Comparison of ENCODE assay signal across 8 cellular contexts in genomic region chr11:33161120-33162005, GRCh38. TPM values are rescaled to one million over a fixed set of nuclear protein-coding genes. Genes with fewer than 3 reads are reported as not detected.
DNase-seq lines count a peak whose midpoint lies in the region; ATAC-seq and TF ChIP-seq lines count a peak whose summit lies in the region.

Gene CSTF3, minus strand, starts transcription at chr11:33161480. Its CDS starts 155 bp downstream, at chr11:33161325.

- no peaks in the 10 kb centered on the region for H3K9me3 ChIP-seq in heart left ventricle

- no peak for TF ChIP-seq CTCF in GM13976 (IDR thresholded peaks at IDR 0.05; ENCODE audit: borderline replicate concordance, control extremely low read depth, extremely low read depth, insufficient read depth, missing control alignments)
- TF ChIP-seq CTCF in heart left ventricle (IDR thresholded peaks at IDR 0.05) = peak; percentile 33 to 70 (median 60)
- TF ChIP-seq CTCF in type B pancreatic cell (conservative IDR thresholded peaks at IDR 0.05) = peak; percentile 77

- H3K27ac Mint-ChIP-seq in type B pancreatic cell = peak within 1 kb of the TSS; percentile 99

- no peaks in the 10 kb centered on the region for H3K36me3 ChIP-seq in heart left ventricle

- H3K27ac ChIP-seq in heart left ventricle = peak within 1 kb of the TSS in 11 of 12 donors; percentile 58 to 90 (median 75)

- in situ Hi-C loops in GM13976 (cut with MboI; ENCODE audit: low sequenced_read_pairs, unreplicated experiment) = no loop called here

- intact Hi-C loops in T-helper 1 cell treated with Interleukin-12 subunit alpha and Interleukin-12 subunit beta and Interleukin-4 antibody, amounts not matched to agents 30 ng/mL and 1 ng/mL, for 36 hours (cut with micrococcal nuclease) = loop anchor here (1.0 to 10.0 kb wide), 16 partner anchors 18 to 1753 kb away; partner anchors contain the start of genes ABTB2, APIP, C11orf91 and CAPRIN1
- intact Hi-C loops in heart left ventricle (cut with DNase I) = loop anchor here in 8 of 10 donors (2.0 to 10.0 kb wide), 12 partner anchors 96 to 891 kb away; partner anchors contain the start of genes HIPK3 (in 4 of the 8), CAPRIN1 (in 1 of the 8) and TCP11L1 (in 1 of the 8)

- H3K27me3 Mint-ChIP-seq in type B pancreatic cell = no peaks in the 10 kb centered on the region

- whole genome bisulfite sequencing in heart left ventricle, 4 donors = 2 to 3% (median 3%) methylated on average over 30 to 40 of the region's 40 CpGs

- TF ChIP-seq POLR2A in heart left ventricle (IDR thresholded peaks at IDR 0.05) = peak in 1 of 2 donors; percentile 57

- H3K36me3 Mint-ChIP-seq in type B pancreatic cell = peaks cover 30% of the 10 kb centered on the region

- H3K27me3 ChIP-seq in heart left ventricle = no peaks in the 10 kb centered on the region

- H3K4me3 ChIP-seq in heart left ventricle = peak within 1 kb of the TSS; percentile 60 to 94 (median 78)

- H3K9me3 Mint-ChIP-seq in type B pancreatic cell = no peaks in the 10 kb centered on the region

- peak within 1 kb of the TSS; percentile 99 for H3K4me3 Mint-ChIP-seq in type B pancreatic cell

- H3K4me1 Mint-ChIP-seq in type B pancreatic cell (ENCODE audit: unreplicated experiment) = peaks cover 24% of the 10 kb centered on the region

- H3K4me1 ChIP-seq in heart left ventricle = peaks cover 4 to 43% (median 19%) of the 10 kb centered on the region in 12 donors

- ATAC-seq in HG02870 (IDR thresholded peaks at IDR 0.05; ENCODE audit: unreplicated experiment) (peak; percentile 92), heart left ventricle (peak; percentile 98 to 100 (median 99))

- DNase-seq in GM13976 (ENCODE audit: low spot score) (peak; percentile 93), NCI-H146 treated with DMSO at 0.1 percent for 48 hours (lab: John Stamatoyannopoulos, UW; ENCODE audit: unreplicated experiment) (peak; percentile 97), amniotic epithelial cell (ENCODE audit: low read depth) (peak; percentile 97), heart left ventricle (peak; percentile 100), pons (ENCODE audit: low spot score) (peak; percentile 99), type B pancreatic cell (ENCODE audit: extremely low spot score, unreplicated experiment) (peak; percentile 100)

RNA-seq across cellular contexts. Expression of gene CSTF3, which starts in this region (rescaled TPM):
- 27.9 and 31.1 TPM in 2 replicates for total RNA-seq in T-helper 1 cell treated with Interleukin-12 subunit alpha and Interleukin-12 subunit beta and Interleukin-4 antibody, amounts not matched to agents 30 ng/mL and 1 ng/mL, for 36 hours
- total RNA-seq in heart left ventricle (10 to 100 TPM in 6 of 9 donors, 1 to 10 TPM in 3; 5.9 to 15.6 (median 13.2) TPM), type B pancreatic cell (ENCODE audit: low replicate concordance) (35.8 and 49.4 TPM in 2 replicates)
- polyA plus RNA-seq in heart left ventricle = 10 to 100 TPM; 10.5 to 23.6 TPM

Comparison
In these comparisons a context has a peak if more than half of its experiments do, and no peak if none do; other contexts are left out.
1. Peak in every context shown above with its lines: DNase-seq, ATAC-seq, H3K4me3 ChIP-seq and H3K27ac ChIP-seq.